In genomic region chr14:40757376-40757775, GRCh38 we compare ENCODE assay signal across 23 cellular contexts.
"Had no signal": no experiment of that assay in that cellular context is flagged by ENCODE, and none has a peak within 500 bp of the region (broad histone marks: within the 10 kb centered on the region; RNA-seq: fewer than 3 reads in every experiment).

No MANE protein-coding gene starts in this region.

- H3K4me3 Mint-ChIP-seq: effector memory CD8-positive, alpha-beta T cell; endodermal cell; naive B cell; naive thymus-derived CD8-positive, alpha-beta T cell had no signal

- H3K4me3 ChIP-seq: colonic mucosa, esophagus squamous epithelium, gastrocnemius medialis, heart right ventricle, left lung, lower lobe of right lung, mucosa of descending colon had no signal

- H3K9me3 ChIP-seq: colonic mucosa, gastrocnemius medialis had no signal

- H3K27me3 ChIP-seq: colonic mucosa, esophagus squamous epithelium, gastrocnemius medialis, heart right ventricle, left lung had no signal

- H3K36me3 ChIP-seq: colonic mucosa, esophagus squamous epithelium, gastrocnemius medialis, heart right ventricle, left lung, lower lobe of right lung had no signal

- DNase-seq: colonic mucosa; cortex of kidney; effector CD8-positive, alpha-beta T cell; effector memory CD8-positive, alpha-beta T cell; endodermal cell; erythroblast; esophagus squamous epithelium; foreskin fibroblast; foreskin melanocyte; gastrocnemius medialis; glutamatergic neuron; head of caudate nucleus; hippocampal formation; left cardiac atrium; left lung; left ventricle myocardium superior; lower lobe of right lung; mesenchymal stem cell; mucosa of descending colon; naive B cell; naive thymus-derived CD8-positive, alpha-beta T cell had no signal

- H3K4me1 Mint-ChIP-seq: naive B cell; naive thymus-derived CD8-positive, alpha-beta T cell had no signal

- H3K36me3 Mint-ChIP-seq: naive B cell; naive thymus-derived CD8-positive, alpha-beta T cell had no signal

- H3K4me1 ChIP-seq: colonic mucosa, esophagus squamous epithelium, gastrocnemius medialis, heart right ventricle, left lung, lower lobe of right lung had no signal

- H3K27ac Mint-ChIP-seq: effector memory CD8-positive, alpha-beta T cell; endodermal cell; naive B cell; naive thymus-derived CD8-positive, alpha-beta T cell had no signal

- H3K27me3 Mint-ChIP-seq: effector memory CD8-positive, alpha-beta T cell; naive B cell had no signal

- ATAC-seq: effector memory CD8-positive, alpha-beta T cell; esophagus mucosa; gastrocnemius medialis; left cardiac atrium; left lung; left ventricle myocardium superior; lower lobe of right lung; mucosa of descending colon; naive thymus-derived CD8-positive, alpha-beta T cell had no signal
